ENCODE assay signal across 8 cellular contexts in genomic region chr1:185338719-185339622, GRCh38. TPM values are rescaled to one million over a fixed set of nuclear protein-coding genes. Genes with fewer than 3 reads are reported as not detected.
DNase-seq lines count a peak whose midpoint lies in the region; ATAC-seq and TF ChIP-seq lines count a peak whose summit lies in the region.

No MANE protein-coding gene starts in this region.

- H3K36me3 Mint-ChIP-seq in osteocyte (ENCODE audit: unreplicated experiment), result no peaks in the 10 kb centered on the region

- H3K27me3 ChIP-seq in right atrium auricular region (no peaks in the 10 kb centered on the region), transverse colon (no peaks in the 10 kb centered on the region)

- H3K27me3 Mint-ChIP-seq in osteocyte (ENCODE audit: unreplicated experiment), result no peaks in the 10 kb centered on the region

- H3K27ac ChIP-seq in right atrium auricular region, result peak overlapping the region in 1 of 2 donors; percentile 28
- H3K27ac ChIP-seq in transverse colon, result peak overlapping the region; percentile 12 to 52 (median 36)

- no peak overlapping the region for H3K27ac Mint-ChIP-seq in osteocyte (ENCODE audit: unreplicated experiment)

- TF ChIP-seq EP300 in transverse colon (IDR thresholded peaks at IDR 0.05; ENCODE audit: low read depth), result no peak

- in situ Hi-C loops in transverse colon (cut with MboI; ENCODE audit: low pct_ligation_motif_present in 1 of 4, low pct_unique_long_range_greater_than_20kb in 1 of 4, low sequenced_read_pairs in 3 of 4), result no loop called here

- H3K4me3 Mint-ChIP-seq in osteocyte (ENCODE audit: unreplicated experiment), result no peak overlapping the region

- no peak for DNase-seq in Right ventricle myocardium inferior (ENCODE audit: missing footprints)
- no peak for DNase-seq in right atrium auricular region (ENCODE audit: low spot score)
- DNase-seq in OCI-M1 (lab: John Stamatoyannopoulos, UW), result peak; percentile 72
- peak; percentile 49 for DNase-seq in fibroblast of peridontal ligament (ENCODE audit: extremely low read depth)
- peak; percentile 62 for DNase-seq in transverse colon
- no peak for DNase-seq in osteocyte (ENCODE audit: extremely low spot score, unreplicated experiment)
- no peak for DNase-seq in ecto neural progenitor cell (ENCODE audit: low spot score)

- TF ChIP-seq POLR2A in transverse colon (IDR thresholded peaks at IDR 0.05), result no peak

- no peaks in the 10 kb centered on the region for H3K9me3 Mint-ChIP-seq in osteocyte (ENCODE audit: unreplicated experiment)

- no peaks in the 10 kb centered on the region for H3K4me1 ChIP-seq in right atrium auricular region
- H3K4me1 ChIP-seq in transverse colon, result peaks cover 0 to 11% (median 0%) of the 10 kb centered on the region in 4 donors

- intact Hi-C loops in Right ventricle myocardium inferior (cut with DNase I), result no loop called here
- intact Hi-C loops in transverse colon (cut with DNase I; ENCODE audit: low total_unique reads), result no loop called here

- H3K4me3 ChIP-seq in right atrium auricular region (no peak overlapping the region), transverse colon (no peak overlapping the region)

- ATAC-seq in Right ventricle myocardium inferior (peak; percentile 79), HG02885 (IDR thresholded peaks at IDR 0.05; ENCODE audit: poor library complexity, unreplicated experiment) (peak; percentile 98)

- H3K36me3 ChIP-seq in right atrium auricular region (no peaks in the 10 kb centered on the region), transverse colon (no peaks in the 10 kb centered on the region)

- WGBS in transverse colon (ENCODE audit: low coverage in 1 of 2), 2 donors, result 66 to 75% methylated on average over 2 to 8 of the region's 8 CpGs

- TF ChIP-seq CTCF in right atrium auricular region (IDR thresholded peaks at IDR 0.05) (no peak), transverse colon (IDR thresholded peaks at IDR 0.05) (no peak), osteocyte (IDR thresholded peaks at IDR 0.05) (no peak)

- H3K9me3 ChIP-seq in right atrium auricular region (no peaks in the 10 kb centered on the region), transverse colon (no peaks in the 10 kb centered on the region)

- H3K4me1 Mint-ChIP-seq in osteocyte (ENCODE audit: unreplicated experiment), result peaks cover 7% of the 10 kb centered on the region

RNA-seq across cellular contexts. Expression of gene IVNS1ABP, which starts 21.9 kb away (rescaled TPM):
- total RNA-seq in Right ventricle myocardium inferior (59.0 TPM), right atrium auricular region (10 to 100 TPM; 20.6 to 21.3 TPM), transverse colon (100 to 1,000 TPM in 3 of 4 donors, 10 to 100 TPM in 1; 50.5 to 174 (median 133) TPM), osteocyte (123 and 130 TPM in 2 replicates)

Comparison
In these comparisons a context has a peak if more than half of its experiments do, and no peak if none do; other contexts are left out.
1. DNase-seq: peak in OCI-M1 (single experiment), fibroblast of peridontal ligament (single experiment) and transverse colon (single experiment); none in Right ventricle myocardium inferior (single experiment), right atrium auricular region (single experiment), osteocyte (single experiment) and ecto neural progenitor cell (single experiment).